ENCODE assay signal across 8 cellular contexts in genomic region chr22:46043816-46044717, GRCh38.
DNase-seq lines count a peak whose midpoint lies in the region; ATAC-seq, FAIRE-seq and TF ChIP-seq lines count a peak whose summit lies in the region.

No MANE protein-coding gene starts in this region.

- peaks cover 8% of the 10 kb centered on the region for H3K4me1 Mint-ChIP-seq in activated CD8-positive, alpha-beta T cell treated with anti-CD3 and anti-CD28 coated beads for 36 hours (ENCODE audit: low read depth)
- H3K4me1 Mint-ChIP-seq in neural progenitor cell: peaks cover 4% of the 10 kb centered on the region

- H3K27me3 Mint-ChIP-seq in activated CD8-positive, alpha-beta T cell treated with anti-CD3 and anti-CD28 coated beads for 36 hours: no peaks in the 10 kb centered on the region
- peaks cover 43% of the 10 kb centered on the region for H3K27me3 Mint-ChIP-seq in neural progenitor cell (ENCODE audit: insufficient read depth, low read depth)

- H4K20me1 ChIP-seq in SK-N-SH (ENCODE audit: insufficient read depth): no peaks in the 10 kb centered on the region
- H4K20me1 ChIP-seq in neural progenitor cell (ENCODE audit: low read depth): peaks cover 10% of the 10 kb centered on the region

- peaks cover 0 to 23% of the 10 kb centered on the region in 2 experiments; a peak in 3 of 4 replicates for H3K4me1 ChIP-seq in SK-N-SH (ENCODE audit: control insufficient read depth in 1 of 2, insufficient read depth in 2 of 2, low read depth in 1 of 2, low read length in 1 of 2)
- peaks cover 4% of the 10 kb centered on the region for H3K4me1 ChIP-seq in neural progenitor cell

- H3F3A ChIP-seq in SK-N-SH (replicated peaks; ENCODE audit: insufficient read depth) (peaks cover 7% of the 10 kb centered on the region), neural progenitor cell (ENCODE audit: low read depth) (no peaks in the 10 kb centered on the region)

- CTCF ChIA-PET in SK-N-SH (lab: Yijun Ruan, JAX): interaction anchor here (0.8 to 2.9 kb wide), 4 partner anchors 7 to 49 kb away, joined by 3 to 14 read pairs (median 3); no protein-coding TSS in a partner anchor
- CTCF ChIA-PET in activated CD8-positive, alpha-beta T cell treated with anti-CD3 and anti-CD28 coated beads for 36 hours (lab: Charles Lee): interaction anchor here (1.2 to 5.4 kb wide), 4 partner anchors 7 to 73 kb away, joined by 3 to 21 read pairs (median 4); no protein-coding TSS in a partner anchor

- H3K9me3 ChIP-seq in SK-N-SH (no peaks in the 10 kb centered on the region), neural progenitor cell (ENCODE audit: low read depth) (no peaks in the 10 kb centered on the region)

- no peak for FAIRE-seq in GM12892 (lab: Jason Lieb, UNC)

- H3K27me3 ChIP-seq in SK-N-SH (ENCODE audit: insufficient read depth) (no peaks in the 10 kb centered on the region), neural progenitor cell (peaks cover 74% of the 10 kb centered on the region)

- TF ChIP-seq EP300 in SK-N-SH (IDR thresholded peaks at IDR 0.05; ENCODE audit: borderline replicate concordance in 1 of 2, low read depth in 1 of 2, low read length in 1 of 2): no peak

- intact Hi-C loops in activated CD8-positive, alpha-beta T cell treated with anti-CD3 and anti-CD28 coated beads for 36 hours (cut with micrococcal nuclease): no loop called here

- H3K9me3 Mint-ChIP-seq in activated CD8-positive, alpha-beta T cell treated with anti-CD3 and anti-CD28 coated beads for 36 hours: no peaks in the 10 kb centered on the region
- H3K9me3 Mint-ChIP-seq in neural progenitor cell: no peaks in the 10 kb centered on the region

- H3K79me2 ChIP-seq in SK-N-SH (ENCODE audit: insufficient read depth): no peaks in the 10 kb centered on the region
- H3K79me2 ChIP-seq in neural progenitor cell (ENCODE audit: low read depth): no peaks in the 10 kb centered on the region

- POLR2A ChIA-PET in SK-N-SH (lab: Yijun Ruan, JAX): no interaction called here
- POLR2A ChIA-PET in activated CD8-positive, alpha-beta T cell treated with anti-CD3 and anti-CD28 coated beads for 36 hours (lab: Charles Lee): interaction anchor here (1.1 to 1.8 kb wide), 4 partner anchors 11 to 37 kb away, joined by 3 to 12 read pairs (median 3); no protein-coding TSS in a partner anchor

- H3K36me3 ChIP-seq in SK-N-SH (replicated peaks in 1 of 2; ENCODE audit: control insufficient read depth in 1 of 2, insufficient read depth in 2 of 2, low read length in 1 of 2) (no peaks in the 10 kb centered on the region), neural progenitor cell (no peaks in the 10 kb centered on the region)

- H3K9ac ChIP-seq in SK-N-SH (peak overlapping the region; percentile 17; the same call in 1 of the 2 replicates), neural progenitor cell (no peak overlapping the region)

- DNase-seq in SK-N-SH: no peak
- DNase-seq in activated CD8-positive, alpha-beta T cell treated with anti-CD3 and anti-CD28 coated beads for 36 hours: no peak
- no peak for DNase-seq in fibroblast of pulmonary artery (ENCODE audit: low read depth)
- no peak for DNase-seq in neural progenitor cell (ENCODE audit: low spot score)
- no peak for DNase-seq in activated gamma-delta T cell (lab: John Stamatoyannopoulos, UW)
- no peak for DNase-seq in GM12892 (ENCODE audit: insufficient read length)
- no peak for DNase-seq in GM13976 (ENCODE audit: low spot score)

- ATAC-seq in SK-N-SH treated with all-trans-retinoic acid at 6 μM for 48 hours: no peak
- peak; percentile 57 for ATAC-seq in activated CD8-positive, alpha-beta T cell treated with anti-CD3 and anti-CD28 coated beads for 36 hours

- TF ChIP-seq RAD21 in SK-N-SH (IDR thresholded peaks at IDR 0.05; ENCODE audit: low read length): no peak

- peak overlapping the region; percentile 73 for H3K27ac Mint-ChIP-seq in activated CD8-positive, alpha-beta T cell treated with anti-CD3 and anti-CD28 coated beads for 36 hours
- H3K27ac Mint-ChIP-seq in neural progenitor cell: no peak overlapping the region

- H3K4me2 ChIP-seq in SK-N-SH: peak overlapping the region; percentile 58; the same call in 1 of the 2 replicates
- peak overlapping the region; percentile 76 for H3K4me2 ChIP-seq in neural progenitor cell

- peak overlapping the region; percentile 71 for H3K4me3 Mint-ChIP-seq in activated CD8-positive, alpha-beta T cell treated with anti-CD3 and anti-CD28 coated beads for 36 hours
- H3K4me3 Mint-ChIP-seq in neural progenitor cell: peak overlapping the region; percentile 77

- TF ChIP-seq CTCF in SK-N-SH (IDR thresholded peaks at IDR 0.05) (no peak), fibroblast of pulmonary artery (IDR thresholded peaks at IDR 0.05; ENCODE audit: low read length, missing control alignments) (no peak), neural progenitor cell (IDR thresholded peaks at IDR 0.05) (no peak), GM13976 (IDR thresholded peaks at IDR 0.05; ENCODE audit: borderline replicate concordance, control extremely low read depth, extremely low read depth, insufficient read depth, missing control alignments) (no peak)
- TF ChIP-seq CTCF in activated CD8-positive, alpha-beta T cell treated with anti-CD3 and anti-CD28 coated beads for 36 hours (IDR thresholded peaks at IDR 0.05): no peak

- H3K4me3 ChIP-seq in SK-N-SH (ENCODE audit: low read depth in 2 of 2, low read length in 1 of 2) (no peak overlapping the region), fibroblast of pulmonary artery (replicated peaks; ENCODE audit: low read depth, low read length) (peak overlapping the region; percentile 53), neural progenitor cell (peak overlapping the region; percentile 44)

- in situ Hi-C loops in GM13976 (cut with MboI; ENCODE audit: low sequenced_read_pairs, unreplicated experiment): no loop called here

- TF ChIP-seq POLR2A in GM12892 (IDR thresholded peaks at IDR 0.05; ENCODE audit: low read depth, low read length): no peak

- H3K9me2 ChIP-seq in SK-N-SH: no peaks in the 10 kb centered on the region

- no peaks in the 10 kb centered on the region for H3K36me3 Mint-ChIP-seq in activated CD8-positive, alpha-beta T cell treated with anti-CD3 and anti-CD28 coated beads for 36 hours (ENCODE audit: low read depth)
- no peaks in the 10 kb centered on the region for H3K36me3 Mint-ChIP-seq in neural progenitor cell

- H2AFZ ChIP-seq in SK-N-SH (ENCODE audit: low read depth) (peak overlapping the region; percentile 70; the same call in 1 of the 2 replicates), neural progenitor cell (replicated peaks) (no peak overlapping the region)

- H3K27ac ChIP-seq in SK-N-SH (ENCODE audit: low read depth in 2 of 2, low read length in 1 of 2) (no peak overlapping the region), neural progenitor cell (no peak overlapping the region)

- 77% methylated on average over 29 of the region's 38 CpGs for WGBS in SK-N-SH (ENCODE audit: low lambda C conversion rate)

TF ChIP-seq in SK-N-SH, 30 proteins besides CTCF, POLR2A, EP300 and RAD21 (continues in another document):
- TF ChIP-seq IRF3 (IDR thresholded peaks at IDR 0.05; ENCODE audit: low read depth, low read length): no peak
- no peak for TF ChIP-seq SMC3 (IDR thresholded peaks at IDR 0.05; ENCODE audit: low read depth, low read length)
- TF ChIP-seq TAF1 (IDR thresholded peaks at IDR 0.05; ENCODE audit: borderline replicate concordance, low read depth, low read length): no peak
- TF ChIP-seq TEAD4 (IDR thresholded peaks at IDR 0.05; ENCODE audit: borderline replicate concordance, insufficient read depth): no peak
- no peak for TF ChIP-seq USF2 (IDR thresholded peaks at IDR 0.05; ENCODE audit: borderline replicate concordance, low read depth, low read length)
- no peak for TF ChIP-seq TCF12 (IDR thresholded peaks at IDR 0.05)
- no peak for TF ChIP-seq JUND (IDR thresholded peaks at IDR 0.05)

TF ChIP-seq in SK-N-SH treated with all-trans-retinoic acid at 6 μM for 48 hours, 23 proteins besides CTCF, POLR2A, EP300 and RAD21:
- TF ChIP-seq ZFP30 (CRISPR knock-in tag; IDR thresholded peaks at IDR 0.05) (no peak), ESRRG (CRISPR knock-in tag; IDR thresholded peaks at IDR 0.05) (no peak), TOX (CRISPR knock-in tag; IDR thresholded peaks at IDR 0.05; ENCODE audit: borderline replicate concordance) (no peak), PPARA (CRISPR knock-in tag; IDR thresholded peaks at IDR 0.05; ENCODE audit: borderline replicate concordance) (no peak), ARNTL (CRISPR knock-in tag; IDR thresholded peaks at IDR 0.05; ENCODE audit: borderline replicate concordance, low read depth) (no peak)

Comparison
In these comparisons a context has a peak if more than half of its experiments do, and no peak if none do; other contexts are left out.
1. H3K4me3 ChIP-seq: peak in fibroblast of pulmonary artery (single experiment) and neural progenitor cell (single experiment); none in SK-N-SH (0 of 2).